In genomic region chr5:179697993-179698934, GRCh38 we compare ENCODE assay signal across 8 cellular contexts. TPM values are rescaled to one million over a fixed set of nuclear protein-coding genes. Genes with fewer than 3 reads are reported as not detected.
DNase-seq lines count a peak whose midpoint lies in the region; ATAC-seq, FAIRE-seq and TF ChIP-seq lines count a peak whose summit lies in the region.

No MANE protein-coding gene starts in this region.

- H3K27ac ChIP-seq in VCaP (peak overlapping the region; percentile 99), small intestine (ENCODE audit: low read depth in 1 of 2, low read length in 1 of 2) (peak overlapping the region; percentile 99)

- peak; percentile 92 for DNase-seq in AG04449 (ENCODE audit: low read depth, low spot score)
- DNase-seq in NCI-H2196 (lab: John Stamatoyannopoulos, UW; ENCODE audit: unreplicated experiment), result peak; percentile 99
- peak; percentile 95 for DNase-seq in bronchial epithelial cell (ENCODE audit: low read depth)
- DNase-seq in iPS-NIHi11 (ENCODE audit: low spot score), result peak; percentile 100
- DNase-seq in small intestine, result peak; percentile 100

- peaks cover 5 to 8% of the 10 kb centered on the region in 2 donors for H3K4me1 ChIP-seq in small intestine (ENCODE audit: control insufficient read depth in 2 of 2, insufficient read depth in 1 of 2, low read depth in 1 of 2, low read length in 1 of 2)

- H3K4me3 ChIP-seq in AG04449 (ENCODE audit: low read depth, low read length) (peak overlapping the region; percentile 92), bronchial epithelial cell (ENCODE audit: low read depth, low read length) (peak overlapping the region; percentile 97), small intestine (ENCODE audit: low read depth in 1 of 2, low read length in 2 of 2) (peak overlapping the region; percentile 91 to 98)

- H3K9me3 ChIP-seq in small intestine (ENCODE audit: control insufficient read depth, low read depth), result no peaks in the 10 kb centered on the region

- FAIRE-seq in bronchial epithelial cell (lab: Jason Lieb, UNC), result no peak
- no peak for FAIRE-seq in small intestine (lab: Jason Lieb, UNC)

- peak; percentile 81 for ATAC-seq in GM18870 (IDR thresholded peaks at IDR 0.05; ENCODE audit: unreplicated experiment)
- ATAC-seq in HG03135 (IDR thresholded peaks at IDR 0.05; ENCODE audit: unreplicated experiment), result peak; percentile 86

- CTCF ChIA-PET in AG04449 (lab: Yijun Ruan, JAX), result no interaction called here

- TF ChIP-seq CTCF in AG04449 (IDR thresholded peaks at IDR 0.05; ENCODE audit: insufficient read depth, low read length, missing control alignments) (no peak), VCaP (conservative IDR thresholded peaks at IDR 0.05) (no peak), bronchial epithelial cell (IDR thresholded peaks at IDR 0.05; ENCODE audit: insufficient read depth, low read length, severe bottlenecking) (no peak)

- 1 to 2% (median 1%) methylated on average over 54 to 72 of the region's 72 CpGs for WGBS in small intestine, 3 donors

- POLR2A ChIA-PET in AG04449 (lab: Yijun Ruan, JAX), result interaction anchor here (0.6 kb wide), 1 partner anchor 38 kb away, joined by 4 read pairs; no protein-coding TSS in a partner anchor

- H3K27me3 ChIP-seq in bronchial epithelial cell (ENCODE audit: control insufficient read depth, insufficient read depth, low read length), result no peaks in the 10 kb centered on the region
- no peaks in the 10 kb centered on the region for H3K27me3 ChIP-seq in small intestine (ENCODE audit: control insufficient read depth in 2 of 2, insufficient read depth in 2 of 2, low read length in 2 of 2)

- H3K36me3 ChIP-seq in bronchial epithelial cell (ENCODE audit: control insufficient read depth, insufficient read depth, low read length) (peaks cover 4% of the 10 kb centered on the region), small intestine (ENCODE audit: control insufficient read depth in 2 of 2, insufficient read depth in 2 of 2, low read length in 2 of 2) (no peaks in the 10 kb centered on the region)

RNA-seq across cellular contexts. Expression of gene CANX, which starts 0.5 kb away (rescaled TPM):
- total RNA-seq in bronchial epithelial cell, result 925 and 1,015 TPM in 2 replicates
- 100 to 1,000 TPM in 2 of 3 donors, 10 to 100 TPM in 1; 89.2 to 266 (median 112) TPM for polyA plus RNA-seq in small intestine

RNA-seq across cellular contexts. Expression of gene CBY3, which starts 17.4 kb away (rescaled TPM):
- total RNA-seq in bronchial epithelial cell, result not detected in 2 replicates
- polyA plus RNA-seq in small intestine, result under 1 TPM in 1 of 3 donors, not detected in 2; 0.07 TPM

RNA-seq across cellular contexts. Expression of gene MAML1, which starts 34.4 kb away (rescaled TPM):
- total RNA-seq in bronchial epithelial cell, result 4.2 TPM in 2 replicates
- polyA plus RNA-seq in small intestine, result 10 to 100 TPM in 1 of 3 donors, 1 to 10 TPM in 2; 6.2 to 13.6 (median 8.3) TPM

Comparison
In these comparisons a context has a peak if more than half of its experiments do, and no peak if none do; other contexts are left out.
1. Peak in every context shown above with its lines: DNase-seq, ATAC-seq, H3K4me3 ChIP-seq and H3K27ac ChIP-seq.